In genomic region chr1:245079021-245079609, GRCh38 we compare ENCODE assay signal across 8 cellular contexts.
DNase-seq lines count a peak whose midpoint lies in the region; ATAC-seq and TF ChIP-seq lines count a peak whose summit lies in the region.

No MANE protein-coding gene starts in this region.

- H3K9me3 ChIP-seq in OCI-LY3 (ENCODE audit: insufficient read depth, low read length) (no peaks in the 10 kb centered on the region), esophagus squamous epithelium (no peaks in the 10 kb centered on the region), transverse colon (no peaks in the 10 kb centered on the region)

- no peak for TF ChIP-seq POLR2A in esophagus squamous epithelium (IDR thresholded peaks at IDR 0.05)
- no peak for TF ChIP-seq POLR2A in transverse colon (IDR thresholded peaks at IDR 0.05)

- H3K9ac ChIP-seq in OCI-LY3 (ENCODE audit: low read length), result no peak overlapping the region

- ATAC-seq in natural killer cell (no peak), GM19463 (IDR thresholded peaks at IDR 0.05; ENCODE audit: unreplicated experiment) (no peak)
- ATAC-seq in natural killer cell treated with Interleukin-12 subunit alpha and Interleukin-12 subunit beta and Interleukin-15 and Interleukin-18, amount 100 ng/mL, for 72 hours, result no peak
- ATAC-seq in activated T-helper 17 cell treated with anti-CD3 and anti-CD28 coated beads, Interleukin-2, amount 50 U/mL, for 72 hours (replicated peaks), result no peak

- no peak overlapping the region for H3K27ac Mint-ChIP-seq in natural killer cell
- H3K27ac Mint-ChIP-seq in natural killer cell treated with Interleukin-12 subunit alpha and Interleukin-12 subunit beta and Interleukin-15 and Interleukin-18, amount 100 ng/mL, for 72 hours, result no peak overlapping the region
- H3K27ac Mint-ChIP-seq in activated T-helper 17 cell treated with anti-CD3 and anti-CD28 coated beads, Interleukin-2, amount 50 U/mL, for 72 hours, result no peak overlapping the region
- no peak overlapping the region for H3K27ac Mint-ChIP-seq in activated naive CD4-positive, alpha-beta T cell treated with anti-CD3 and anti-CD28 coated beads, Interleukin-2, amount 10 ng/mL, durations not matched to agents 7 days and 5 days

- H2AFZ ChIP-seq in OCI-LY3 (ENCODE audit: low read depth, low read length), result no peak overlapping the region

- H3K27me3 ChIP-seq in OCI-LY3 (ENCODE audit: low read depth, low read length) (peaks cover 37% of the 10 kb centered on the region), esophagus squamous epithelium (no peaks in the 10 kb centered on the region), transverse colon (no peaks in the 10 kb centered on the region)

- WGBS in esophagus squamous epithelium, 2 donors, result 63 to 64% methylated on average over 9 of the region's 9 CpGs
- WGBS in transverse colon (ENCODE audit: low coverage in 1 of 2), 2 donors, result 63 to 71% methylated on average over 9 of the region's 9 CpGs

- H3K36me3 ChIP-seq in OCI-LY3 (replicated peaks; ENCODE audit: low read depth, low read length), result no peaks in the 10 kb centered on the region
- H3K36me3 ChIP-seq in esophagus squamous epithelium, result no peaks in the 10 kb centered on the region
- H3K36me3 ChIP-seq in transverse colon, result no peaks in the 10 kb centered on the region

- H3K4me1 ChIP-seq in OCI-LY3 (ENCODE audit: low read length), result no peaks in the 10 kb centered on the region
- peaks cover 0 to 4% (median 0%) of the 10 kb centered on the region in 3 donors for H3K4me1 ChIP-seq in esophagus squamous epithelium
- peaks cover 0 to 5% (median under 1%) of the 10 kb centered on the region in 4 donors for H3K4me1 ChIP-seq in transverse colon

- H4K20me1 ChIP-seq in OCI-LY3 (ENCODE audit: insufficient read depth, low read length), result no peaks in the 10 kb centered on the region

- no peak overlapping the region for H3K4me3 Mint-ChIP-seq in natural killer cell
- H3K4me3 Mint-ChIP-seq in natural killer cell treated with Interleukin-12 subunit alpha and Interleukin-12 subunit beta and Interleukin-15 and Interleukin-18, amount 100 ng/mL, for 72 hours, result no peak overlapping the region
- no peak overlapping the region for H3K4me3 Mint-ChIP-seq in activated T-helper 17 cell treated with anti-CD3 and anti-CD28 coated beads, Interleukin-2, amount 50 U/mL, for 72 hours
- no peak overlapping the region for H3K4me3 Mint-ChIP-seq in activated naive CD4-positive, alpha-beta T cell treated with anti-CD3 and anti-CD28 coated beads, Interleukin-2, amount 10 ng/mL, durations not matched to agents 7 days and 5 days

- in situ Hi-C loops in transverse colon (cut with MboI; ENCODE audit: low pct_ligation_motif_present in 1 of 4, low pct_unique_long_range_greater_than_20kb in 1 of 4, low sequenced_read_pairs in 3 of 4), result no loop called here

- no peak for TF ChIP-seq EP300 in transverse colon (IDR thresholded peaks at IDR 0.05; ENCODE audit: low read depth)

- no peak overlapping the region for H3K4me3 ChIP-seq in OCI-LY3 (ENCODE audit: low read length)
- H3K4me3 ChIP-seq in esophagus squamous epithelium, result no peak overlapping the region
- no peak overlapping the region for H3K4me3 ChIP-seq in transverse colon

- H3K36me3 Mint-ChIP-seq in natural killer cell, result no peaks in the 10 kb centered on the region
- H3K36me3 Mint-ChIP-seq in natural killer cell treated with Interleukin-12 subunit alpha and Interleukin-12 subunit beta and Interleukin-15 and Interleukin-18, amount 100 ng/mL, for 72 hours, result no peaks in the 10 kb centered on the region
- no peaks in the 10 kb centered on the region for H3K36me3 Mint-ChIP-seq in activated T-helper 17 cell treated with anti-CD3 and anti-CD28 coated beads, Interleukin-2, amount 50 U/mL, for 72 hours (ENCODE audit: low read depth)
- H3K36me3 Mint-ChIP-seq in activated naive CD4-positive, alpha-beta T cell treated with anti-CD3 and anti-CD28 coated beads, Interleukin-2, amount 10 ng/mL, durations not matched to agents 7 days and 5 days, result no peaks in the 10 kb centered on the region

- intact Hi-C loops in natural killer cell (cut with micrococcal nuclease), result no loop called here
- intact Hi-C loops in esophagus squamous epithelium (cut with DNase I), result no loop called here
- intact Hi-C loops in transverse colon (cut with DNase I; ENCODE audit: low total_unique reads), result no loop called here

- TF ChIP-seq CTCF in natural killer cell (IDR thresholded peaks at IDR 0.05) (peak; percentile 36), OCI-LY3 (IDR thresholded peaks at IDR 0.05; ENCODE audit: low read depth, low read length) (peak; percentile 75), esophagus squamous epithelium (IDR thresholded peaks at IDR 0.05) (peak in 4 of 6 experiments; percentile 42 to 80 (median 52)), transverse colon (IDR thresholded peaks at IDR 0.05) (peak; percentile 39 to 55 (median 47))

- H3K79me2 ChIP-seq in OCI-LY3 (ENCODE audit: low read length), result no peaks in the 10 kb centered on the region

- H3K27ac ChIP-seq in OCI-LY3 (ENCODE audit: low read length) (no peak overlapping the region), esophagus squamous epithelium (no peak overlapping the region), transverse colon (no peak overlapping the region)

- DNase-seq in natural killer cell (no peak), esophagus squamous epithelium (lab: John Stamatoyannopoulos, UW) (no peak), transverse colon (no peak)
- no peak for DNase-seq in natural killer cell treated with Interleukin-12 subunit alpha and Interleukin-12 subunit beta and Interleukin-15 and Interleukin-18, amount 100 ng/mL, for 72 hours (ENCODE audit: low spot score)
- DNase-seq in activated naive CD4-positive, alpha-beta T cell treated with anti-CD3 and anti-CD28 coated beads, Interleukin-2, amount 10 ng/mL, durations not matched to agents 7 days and 5 days, result no peak

- CTCF ChIA-PET in activated naive CD4-positive, alpha-beta T cell treated with anti-CD3 and anti-CD28 coated beads, Interleukin-2, amount 10 ng/mL, durations not matched to agents 7 days and 5 days (lab: Charles Lee), result interaction anchor here (1.2 kb wide), 1 partner anchor 926 kb away, joined by 3 read pairs; no protein-coding TSS in a partner anchor

- H3K27me3 Mint-ChIP-seq in natural killer cell (ENCODE audit: low read depth in 2 of 2), result peaks cover 9% of the 10 kb centered on the region in 2 donors
- peaks cover 12 to 18% of the 10 kb centered on the region in 2 donors for H3K27me3 Mint-ChIP-seq in natural killer cell treated with Interleukin-12 subunit alpha and Interleukin-12 subunit beta and Interleukin-15 and Interleukin-18, amount 100 ng/mL, for 72 hours
- H3K27me3 Mint-ChIP-seq in activated T-helper 17 cell treated with anti-CD3 and anti-CD28 coated beads, Interleukin-2, amount 50 U/mL, for 72 hours, result peaks cover 3% of the 10 kb centered on the region
- H3K27me3 Mint-ChIP-seq in activated naive CD4-positive, alpha-beta T cell treated with anti-CD3 and anti-CD28 coated beads, Interleukin-2, amount 10 ng/mL, durations not matched to agents 7 days and 5 days, result peaks cover 5% of the 10 kb centered on the region

- no peaks in the 10 kb centered on the region for H3K4me1 Mint-ChIP-seq in natural killer cell
- H3K4me1 Mint-ChIP-seq in natural killer cell treated with Interleukin-12 subunit alpha and Interleukin-12 subunit beta and Interleukin-15 and Interleukin-18, amount 100 ng/mL, for 72 hours (ENCODE audit: low read depth in 2 of 2), result no peaks in the 10 kb centered on the region
- no peaks in the 10 kb centered on the region for H3K4me1 Mint-ChIP-seq in activated T-helper 17 cell treated with anti-CD3 and anti-CD28 coated beads, Interleukin-2, amount 50 U/mL, for 72 hours
- H3K4me1 Mint-ChIP-seq in activated naive CD4-positive, alpha-beta T cell treated with anti-CD3 and anti-CD28 coated beads, Interleukin-2, amount 10 ng/mL, durations not matched to agents 7 days and 5 days, result no peaks in the 10 kb centered on the region

- H3K9me3 Mint-ChIP-seq in natural killer cell, result no peaks in the 10 kb centered on the region
- H3K9me3 Mint-ChIP-seq in natural killer cell treated with Interleukin-12 subunit alpha and Interleukin-12 subunit beta and Interleukin-15 and Interleukin-18, amount 100 ng/mL, for 72 hours, result no peaks in the 10 kb centered on the region
- H3K9me3 Mint-ChIP-seq in activated T-helper 17 cell treated with anti-CD3 and anti-CD28 coated beads, Interleukin-2, amount 50 U/mL, for 72 hours, result no peaks in the 10 kb centered on the region
- H3K9me3 Mint-ChIP-seq in activated naive CD4-positive, alpha-beta T cell treated with anti-CD3 and anti-CD28 coated beads, Interleukin-2, amount 10 ng/mL, durations not matched to agents 7 days and 5 days, result no peaks in the 10 kb centered on the region

- no peak overlapping the region for H3K4me2 ChIP-seq in OCI-LY3 (ENCODE audit: low read length)
